31 cellular contexts compared by ENCODE assay signal in the genomic region with DNA sequence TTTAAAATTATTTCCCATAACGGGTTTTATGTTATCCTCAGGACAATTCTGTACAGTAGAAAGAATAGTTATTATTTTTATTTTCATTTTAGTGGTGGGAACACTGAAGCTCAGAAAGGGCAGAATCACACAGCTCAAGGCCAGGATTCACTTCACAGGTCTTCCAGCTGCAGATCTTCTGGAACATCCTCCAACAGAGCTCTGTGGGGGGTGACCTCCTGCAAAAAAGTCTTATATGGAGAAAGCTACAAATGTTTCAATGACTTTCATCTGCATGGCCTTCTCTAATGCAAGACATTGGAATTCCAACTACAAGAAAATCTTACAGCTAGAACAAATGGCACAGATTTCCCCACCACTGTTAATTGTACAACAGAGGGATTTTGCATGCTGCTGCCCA.
"Had no signal": no experiment of that assay in that cellular context is flagged by ENCODE, and none has a peak within 500 bp of the region (broad histone marks: within the 10 kb centered on the region; RNA-seq: fewer than 3 reads in every experiment).

No MANE protein-coding gene starts in this region.

- H3K27ac ChIP-seq: adrenal gland, breast epithelium, VCaP had no signal

- H3K4me3 ChIP-seq: adrenal gland, breast epithelium had no signal

- H3K4me1 ChIP-seq: adrenal gland had no signal

- H3K9me3 ChIP-seq: adrenal gland, breast epithelium had no signal

- H3K36me3 ChIP-seq: adrenal gland, breast epithelium had no signal

- ATAC-seq: activated CD8-positive, alpha-beta T cell treated with anti-CD3 and anti-CD28 coated beads for 36 hours; activated naive CD4-positive, alpha-beta T cell treated with anti-CD3 and anti-CD28 coated beads, Interleukin-2, amount 50 U/mL, for 72 hours; activated T-cell treated with anti-CD3 and anti-CD28 coated beads, Interleukin-2, amount 50 U/mL, for 4 hours; activated T-cell treated with anti-CD3 and anti-CD28 coated beads, Interleukin-2, amount 50 U/mL, for 72 hours; activated T-helper 17 cell treated with anti-CD3 and anti-CD28 coated beads, Interleukin-2, amount 50 U/mL, for 72 hours had no signal

- H3K27me3 ChIP-seq: breast epithelium had no signal

- DNase-seq: activated B cell treated with CpG ODN at 0.5 μM for 24 hours; activated CD4-positive, alpha-beta memory T cell treated with anti-CD3 and anti-CD28 coated beads for 36 hours; activated CD4-positive, alpha-beta T cell treated with anti-CD3 and anti-CD28 coated beads for 4 hours; activated CD4-positive, alpha-beta T cell treated with anti-CD3 and anti-CD28 coated beads, Interleukin-2, amount 10 ng/mL, durations not matched to agents 24 days and 14 days; activated CD4-positive, alpha-beta T cell treated with anti-CD3 and anti-CD28 coated beads, Interleukin-2, amount 50 U/mL, for 1 hour; activated CD4-positive, alpha-beta T cell treated with anti-CD3 and anti-CD28 coated beads, Interleukin-2, amount 50 U/mL, for 4 hours; activated CD4-positive, CD25-positive, alpha-beta regulatory T cell treated with anti-CD3 and anti-CD28 coated beads, Interleukin-2, amount 50 U/mL, for 72 hours; activated CD8-positive, alpha-beta memory T cell treated with anti-CD3 and anti-CD28 coated beads, Interleukin-2, amount 50 U/mL, for 4 hours; activated CD8-positive, alpha-beta T cell treated with anti-CD3 and anti-CD28 coated beads for 36 hours; activated effector memory CD4-positive, alpha-beta T cell treated with anti-CD3 and anti-CD28 coated beads, Interleukin-2, amount 50 U/mL, for 16 hours; activated gamma-delta T cell treated with Interleukin-2 at 50 U/mL for 16 hours; activated naive CD4-positive, alpha-beta T cell; activated naive CD4-positive, alpha-beta T cell treated with anti-CD3 and anti-CD28 coated beads for 36 hours; activated naive CD4-positive, alpha-beta T cell treated with anti-CD3 and anti-CD28 coated beads, Interleukin-2, amount 50 U/mL, for 16 hours; activated naive CD8-positive, alpha-beta T cell treated with anti-CD3 and anti-CD28 coated beads for 36 hours; activated T-cell treated with anti-CD3 and anti-CD28 coated beads for 4 hours; activated T-cell treated with anti-CD3 and anti-CD28 coated beads, Interleukin-2, amount 50 U/mL, for 1 hour; activated T-cell treated with anti-CD3 and anti-CD28 coated beads, Interleukin-2, amount 50 U/mL, for 4 hours; activated T-cell treated with anti-CD3 and anti-CD28 coated beads, Interleukin-2, amount 50 U/mL, for 72 hours; adrenal gland; amniotic stem cell; aorta; central memory CD4-positive, alpha-beta T cell; SW 1271; T-helper 1 cell; T-helper 2 cell; T-helper 9 cell had no signal
